In genomic region chr9:34171753-34172535, GRCh38 we compare ENCODE assay signal across 8 cellular contexts. TPM values are rescaled to one million over a fixed set of nuclear protein-coding genes. Genes with fewer than 3 reads are reported as not detected.
DNase-seq lines count a peak whose midpoint lies in the region; ATAC-seq and TF ChIP-seq lines count a peak whose summit lies in the region.

No MANE protein-coding gene starts in this region.

- peaks cover 0 to 6% (median 0%) of the 10 kb centered on the region in 4 donors for H3K4me1 ChIP-seq in tibial nerve

- peak in 1 of 2 donors; percentile 24 for TF ChIP-seq EP300 in tibial nerve (IDR thresholded peaks at IDR 0.05)

- H3K27ac ChIP-seq in tibial nerve, result no peak overlapping the region

- in situ Hi-C loops in GM13977 (cut with MboI; ENCODE audit: low pct_unique_long_range_greater_than_20kb, low sequenced_read_pairs, unreplicated experiment), result no loop called here

- H3K4me1 Mint-ChIP-seq in activated T-helper 17 cell treated with anti-CD3 and anti-CD28 coated beads, Interleukin-2, amount 50 U/mL, for 72 hours, result peaks cover 5% of the 10 kb centered on the region

- H3K36me3 Mint-ChIP-seq in activated T-helper 17 cell treated with anti-CD3 and anti-CD28 coated beads, Interleukin-2, amount 50 U/mL, for 72 hours (ENCODE audit: low read depth), result no peaks in the 10 kb centered on the region

- no peaks in the 10 kb centered on the region for H3K27me3 ChIP-seq in tibial nerve

- H3K36me3 ChIP-seq in tibial nerve, result no peaks in the 10 kb centered on the region

- DNase-seq in Kasumi-1 (lab: John Stamatoyannopoulos, UW) (peak; percentile 97), sciatic nerve (ENCODE audit: low spot score) (no peak), tibial nerve (ENCODE audit: low spot score in 2 of 2) (no peak), NCI-H2029 (lab: John Stamatoyannopoulos, UW) (no peak), GM13977 (ENCODE audit: low spot score) (no peak)

- H3K4me3 ChIP-seq in tibial nerve, result no peak overlapping the region

- peak overlapping the region; percentile 44 for H3K27ac Mint-ChIP-seq in activated T-helper 17 cell treated with anti-CD3 and anti-CD28 coated beads, Interleukin-2, amount 50 U/mL, for 72 hours

- no peak for TF ChIP-seq POLR2A in tibial nerve (IDR thresholded peaks at IDR 0.05)

- intact Hi-C loops in sciatic nerve (cut with DNase I), result no loop called here

- 86 to 91% methylated on average over 15 of the region's 15 CpGs for WGBS in tibial nerve, 2 donors

- H3K9me3 ChIP-seq in tibial nerve, result no peaks in the 10 kb centered on the region

- no peak for TF ChIP-seq CTCF in tibial nerve (IDR thresholded peaks at IDR 0.05)
- no peak for TF ChIP-seq CTCF in GM13977 (IDR thresholded peaks at IDR 0.05; ENCODE audit: extremely low read depth, insufficient read depth, missing control alignments)

- no peaks in the 10 kb centered on the region for H3K27me3 Mint-ChIP-seq in activated T-helper 17 cell treated with anti-CD3 and anti-CD28 coated beads, Interleukin-2, amount 50 U/mL, for 72 hours

- peak overlapping the region; percentile 52 for H3K4me3 Mint-ChIP-seq in activated T-helper 17 cell treated with anti-CD3 and anti-CD28 coated beads, Interleukin-2, amount 50 U/mL, for 72 hours

- peak; percentile 71 for ATAC-seq in GM18909 (IDR thresholded peaks at IDR 0.05; ENCODE audit: poor library complexity, unreplicated experiment)
- peak; percentile 78 for ATAC-seq in activated T-helper 17 cell treated with anti-CD3 and anti-CD28 coated beads, Interleukin-2, amount 50 U/mL, for 72 hours (replicated peaks)
- ATAC-seq in sciatic nerve, result peak; percentile 48
- no peak for ATAC-seq in HG03280 (IDR thresholded peaks at IDR 0.05; ENCODE audit: unreplicated experiment)

- H3K9me3 Mint-ChIP-seq in activated T-helper 17 cell treated with anti-CD3 and anti-CD28 coated beads, Interleukin-2, amount 50 U/mL, for 72 hours, result no peaks in the 10 kb centered on the region

RNA-seq across cellular contexts. Expression of gene UBAP1, which starts 6.9 kb away (rescaled TPM):
- total RNA-seq in activated T-helper 17 cell treated with anti-CD3 and anti-CD28 coated beads, Interleukin-2, amount 50 U/mL, for 72 hours, result 10 to 100 TPM; 39.7 to 46.5 TPM
- 56.6 TPM for total RNA-seq in sciatic nerve
- 10 to 100 TPM; 36.7 to 46.1 (median 38.3) TPM for total RNA-seq in tibial nerve

RNA-seq across cellular contexts. Expression of gene DCAF12, which starts 45.4 kb away (rescaled TPM):
- total RNA-seq in activated T-helper 17 cell treated with anti-CD3 and anti-CD28 coated beads, Interleukin-2, amount 50 U/mL, for 72 hours, result 10 to 100 TPM; 30.4 to 36.6 TPM
- 54.9 TPM for total RNA-seq in sciatic nerve
- 10 to 100 TPM; 21.3 to 34.9 (median 24.2) TPM for total RNA-seq in tibial nerve

Comparison
In these comparisons a context has a peak if more than half of its experiments do, and no peak if none do; other contexts are left out.
1. DNase-seq: peak in Kasumi-1 (2 of 2); none in sciatic nerve (single experiment), tibial nerve (0 of 2), NCI-H2029 (single experiment) and GM13977 (single experiment).